8 cellular contexts compared by ENCODE assay signal in the genomic region with DNA sequence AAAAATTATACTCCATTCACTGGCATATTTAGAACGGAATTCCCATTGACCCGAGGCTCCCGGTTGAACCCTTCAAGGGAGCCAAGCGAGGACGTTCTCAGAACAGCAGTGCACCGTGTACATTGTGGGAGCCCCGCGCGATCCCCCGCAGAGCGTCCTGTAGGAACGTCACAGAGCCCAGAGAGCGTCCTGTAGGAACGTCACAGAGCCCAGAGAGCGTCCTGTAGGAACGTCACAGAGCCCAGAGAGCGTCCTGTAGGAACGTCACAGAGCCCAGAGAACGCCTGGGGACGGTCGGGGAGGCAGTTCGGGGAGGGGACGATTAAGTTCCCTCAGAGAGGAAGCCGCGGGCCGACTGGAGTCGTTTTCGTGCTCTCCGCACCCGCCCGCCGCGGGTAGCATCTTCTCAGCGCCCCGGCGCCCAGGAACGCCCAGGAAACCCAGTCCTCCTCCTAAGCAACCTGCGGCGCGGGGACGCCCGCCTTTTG. TPM values are rescaled to one million over a fixed set of nuclear protein-coding genes. Genes with fewer than 3 reads are reported as not detected.
A peak's percentile ranks its signal among the peaks of the same experiment; 100 is the strongest.
DNase-seq lines count a peak whose midpoint lies in the region; TF ChIP-seq lines count a peak whose summit lies in the region.

No MANE protein-coding gene starts in this region.

- H3K4me2 ChIP-seq in H9 (ENCODE audit: insufficient read depth, insufficient read length, low read length) = peak overlapping the region; percentile 79

- H3K56ac ChIP-seq in H9 (ENCODE audit: insufficient read length, low read depth, low read length) = no peak overlapping the region

- H3K23me2 ChIP-seq in H9 (ENCODE audit: insufficient read length, low read depth, low read length, poor library complexity, severe bottlenecking) = peaks cover 14% of the 10 kb centered on the region

- H3K18ac ChIP-seq in H9 (ENCODE audit: insufficient read length, low read depth, low read length) = peak overlapping the region; percentile 92

- DNase-seq in NCI-H526 (lab: John Stamatoyannopoulos, UW) (peak; percentile 75 to 88), NCI-H526 treated with DMSO at 0.1 percent for 48 hours (lab: John Stamatoyannopoulos, UW) (no peak), H9 (peak; percentile 60), MG63 (peak; percentile 70), dorsolateral prefrontal cortex (peak; percentile 37 to 76 (median 64)), lung microvascular endothelial cell (ENCODE audit: low read depth in 2 of 2) (peak; percentile 57 to 64)
- peak in 4 of 6 experiments; percentile 71 to 86 (median 80) for DNase-seq in stimulated activated naive CD4-positive, alpha-beta T cell (lab: John Stamatoyannopoulos, UW)

- no peak overlapping the region for H2BK20ac ChIP-seq in H9 (ENCODE audit: low read depth, low read length, poor library complexity, severe bottlenecking)

- H3K36me3 Mint-ChIP-seq in H9 (ENCODE audit: insufficient read depth in 1 of 3, low read depth in 3 of 3) = peaks cover 3 to 16% (median 7%) of the 10 kb centered on the region in 3 experiments

- peak overlapping the region; percentile 10 for H2BK120ac ChIP-seq in H9 (ENCODE audit: low read depth, low read length, poor library complexity, severe bottlenecking)

- H3K4ac ChIP-seq in H9 (ENCODE audit: low read depth, low read length) = no peak overlapping the region; the same call in 1 of the 2 replicates

- H2AFZ ChIP-seq in H9 (ENCODE audit: low read length) = peak overlapping the region; percentile 95

- no peaks in the 10 kb centered on the region; the same call in 1 of the 2 replicates for H3K4me1 ChIP-seq in H9 (ENCODE audit: insufficient read depth, low read length)

- intact Hi-C loops in dorsolateral prefrontal cortex (cut with DNase I) = loop anchor here (1.0 to 10.0 kb wide), 6 partner anchors 138 to 564 kb away; a partner anchor contains a TSS

- no peak overlapping the region for H2AK5ac ChIP-seq in H9 (ENCODE audit: insufficient read length, low read length)

- no peaks in the 10 kb centered on the region for H3K9me3 Mint-ChIP-seq in H9

- H4K8ac ChIP-seq in H9 (replicated peaks; ENCODE audit: insufficient read length, low read depth, low read length) = no peak overlapping the region

- H3K27me3 Mint-ChIP-seq in H9 (ENCODE audit: low read depth) = no peaks in the 10 kb centered on the region

- no peak for TF ChIP-seq CTCF in H9 (conservative IDR thresholded peaks at IDR 0.05)
- no peak for TF ChIP-seq CTCF in WI38 (IDR thresholded peaks at IDR 0.05; ENCODE audit: low read depth, low read length)
- TF ChIP-seq CTCF in dorsolateral prefrontal cortex (IDR thresholded peaks at IDR 0.05 in 54 of 56, conservative IDR thresholded peaks at IDR 0.05 in 2 of 56; ENCODE audit: low read depth in 1 of 56, partially characterized antibody in 56 of 56) = peak in 2 of 56 donors; percentile 8 to 20

- H4K20me1 ChIP-seq in H9 (ENCODE audit: control insufficient read depth, insufficient read depth, insufficient read length) = no peaks in the 10 kb centered on the region

- no peak overlapping the region for H4K91ac ChIP-seq in H9 (ENCODE audit: insufficient read length, low read depth, low read length)

- H3K4me3 Mint-ChIP-seq in H9 = peak overlapping the region; percentile 82 to 92

- no peak overlapping the region for H2BK15ac ChIP-seq in H9 (ENCODE audit: low read depth, low read length)

- no peak overlapping the region for H3K23ac ChIP-seq in H9 (ENCODE audit: insufficient read length, low read depth, low read length)

- no peak overlapping the region for H3K27ac ChIP-seq in H9 (ENCODE audit: insufficient read length, low read depth, low read length)
- H3K27ac ChIP-seq in dorsolateral prefrontal cortex = peak overlapping the region; percentile 78 to 100 (median 98)

- no peak overlapping the region for H2BK5ac ChIP-seq in H9 (ENCODE audit: insufficient read length, low read length)

- WGBS in H9 (ENCODE audit: extremely low coverage, insufficient read length, low lambda C conversion rate) = no CpG with 5 or more reads among the region's 42 CpGs

- peaks cover 20 to 30% of the 10 kb centered on the region in 2 experiments for H3K4me1 Mint-ChIP-seq in H9

- H3K4me3 ChIP-seq in MG63 = peak overlapping the region; percentile 86
- peak overlapping the region; percentile 73 for H3K4me3 ChIP-seq in WI38 (ENCODE audit: low read depth, low read length)
- H3K4me3 ChIP-seq in dorsolateral prefrontal cortex = peak overlapping the region; percentile 64 to 98 (median 87)

- peaks cover 18% of the 10 kb centered on the region for H3K79me2 ChIP-seq in H9 (ENCODE audit: insufficient read depth, low read length)

- H3T11ph ChIP-seq in H9 (ENCODE audit: low read length) = no peak overlapping the region

- H3K27ac Mint-ChIP-seq in H9 = peak overlapping the region; percentile 62 to 96 (median 78); a peak in 5 of 7 replicates

- peaks cover 15% of the 10 kb centered on the region for H3K36me3 ChIP-seq in MG63

- H2BK12ac ChIP-seq in H9 (ENCODE audit: insufficient read length, low read depth, low read length) = no peak overlapping the region

- peak overlapping the region; percentile 15 for H3K9ac ChIP-seq in H9 (ENCODE audit: extremely low read depth, insufficient read length, low read length)

- no peak overlapping the region for H4K5ac ChIP-seq in H9 (ENCODE audit: insufficient read length, low read depth, low read length)

- H3K27me3 ChIP-seq in H9 (ENCODE audit: insufficient read depth, low read length) (no peaks in the 10 kb centered on the region), MG63 (no peaks in the 10 kb centered on the region), dorsolateral prefrontal cortex (no peaks in the 10 kb centered on the region)

- no peaks in the 10 kb centered on the region for H3K9me3 ChIP-seq in H9 (ENCODE audit: control insufficient read depth, low read depth, low read length)
- H3K9me3 ChIP-seq in MG63 = no peaks in the 10 kb centered on the region

- H3K14ac ChIP-seq in H9 (ENCODE audit: insufficient read depth, low read length) = peak overlapping the region; percentile 85

- H3K79me1 ChIP-seq in H9 (ENCODE audit: insufficient read depth, low read depth, low read length, poor library complexity, severe bottlenecking) = peaks cover 4% of the 10 kb centered on the region

RNA-seq across cellular contexts. Expression of a gene that starts 0.5 kb away (rescaled TPM):
- 223 and 250 TPM in 2 replicates for total RNA-seq in H9 (2021)
- 35.5 and 38.5 TPM in 2 replicates for total RNA-seq in MG63 (2014; rRNA removed; shearing (Covaris generic); ENCODE audit: low replicate concordance)
- total RNA-seq in dorsolateral prefrontal cortex = 100 to 1,000 TPM in 66 of 120 experiments, 10 to 100 TPM in 54; 60.5 to 189 (median 103) TPM
- total RNA-seq in lung microvascular endothelial cell = 74.8 and 75.2 TPM in 2 replicates
